Comparison of ENCODE assay signal across 9 cellular contexts in the genomic region with DNA sequence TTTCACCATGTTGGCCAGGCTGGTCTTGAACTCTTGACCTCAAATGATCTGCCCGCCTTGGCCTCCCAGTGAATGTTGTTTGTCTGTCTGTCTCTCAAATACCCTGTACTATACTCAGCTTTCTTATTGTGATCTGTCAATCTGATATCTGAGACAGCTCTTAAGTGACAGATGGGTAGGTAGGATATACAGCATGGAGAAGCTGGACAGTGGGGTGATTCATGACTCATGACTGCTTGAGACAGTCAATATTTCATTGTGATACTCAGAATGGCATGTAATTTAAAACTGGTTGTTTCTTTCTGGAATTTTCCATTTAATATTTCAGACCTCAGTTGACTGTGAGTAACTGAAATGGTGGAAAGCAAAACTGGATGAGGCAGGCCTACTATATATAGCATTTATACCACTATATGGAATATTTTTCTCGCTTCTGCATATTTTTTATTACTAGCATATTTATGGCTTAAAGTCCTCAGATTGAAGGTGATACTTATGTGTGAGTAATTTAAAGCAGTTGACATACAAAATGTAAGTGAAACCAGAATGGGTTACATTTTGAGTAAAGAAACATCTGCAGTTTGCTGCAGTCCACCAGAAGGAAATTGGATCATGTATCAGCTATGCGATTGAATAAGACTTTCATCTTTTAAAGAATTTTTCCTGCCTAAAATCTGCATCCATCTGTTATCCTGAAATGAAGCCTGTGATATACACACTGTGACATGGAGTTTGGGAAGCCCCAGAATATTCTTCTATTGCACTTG. TPM values are rescaled to one million over a fixed set of nuclear protein-coding genes. Genes with fewer than 3 reads are reported as not detected.
A peak's percentile ranks its signal among the peaks of the same experiment; 100 is the strongest.
DNase-seq lines count a peak whose midpoint lies in the region; ATAC-seq and TF ChIP-seq lines count a peak whose summit lies in the region.
"Had no signal": no experiment of that assay in that cellular context is flagged by ENCODE, and none has a peak within 500 bp of the region (broad histone marks: within the 10 kb centered on the region; RNA-seq: fewer than 3 reads in every experiment).

No MANE protein-coding gene starts in this region.

- DNase-seq in AG10803 (ENCODE audit: low read depth) (peak; percentile 30), astrocyte of the spinal cord (ENCODE audit: low read depth, low spot score) (peak; percentile 25), HAP-1 (ENCODE audit: low spot score in 2 of 2) (no peak), NCI-H1694 (lab: John Stamatoyannopoulos, UW) (no peak), cerebellum (ENCODE audit: low spot score) (no peak)
- DNase-seq: effector memory CD4-positive, alpha-beta T cell had no signal

- no peaks in the 10 kb centered on the region for H3K36me3 ChIP-seq in HAP-1 (replicated peaks)

- in situ Hi-C loops in astrocyte of the spinal cord (cut with HindIII; ENCODE audit: low sequenced_read_pairs) (no loop called here), HAP-1 (cut with MboI; ENCODE audit: low sequenced_read_pairs) (no loop called here)

- H3K4me3 ChIP-seq in AG10803 (ENCODE audit: low read length) (no peak overlapping the region), astrocyte of the spinal cord (ENCODE audit: low read depth, low read length) (no peak overlapping the region), HAP-1 (no peak overlapping the region)

- no peaks in the 10 kb centered on the region for H3K9me3 ChIP-seq in HAP-1

- H3K27me3 ChIP-seq in HAP-1 (ENCODE audit: low read depth): no peaks in the 10 kb centered on the region

- peak; percentile 62 for ATAC-seq in GM19438 (IDR thresholded peaks at IDR 0.05; ENCODE audit: low read depth, unreplicated experiment)
- ATAC-seq in HG03060 (IDR thresholded peaks at IDR 0.05; ENCODE audit: low read depth, unreplicated experiment): peak; percentile 34
- no peak for ATAC-seq in HG03025 (IDR thresholded peaks at IDR 0.05; ENCODE audit: low FRiP score, unreplicated experiment)

- TF ChIP-seq CTCF in AG10803 (conservative IDR thresholded peaks at IDR 0.05; ENCODE audit: low read length) (no peak), astrocyte of the spinal cord (IDR thresholded peaks at IDR 0.05; ENCODE audit: low read depth, low read length) (no peak)

- no peaks in the 10 kb centered on the region for H3K4me1 ChIP-seq in HAP-1

RNA-seq across cellular contexts. Expression of gene ARHGAP42, which starts 22.3 kb away (rescaled TPM):
- 21.4 TPM for total RNA-seq in cerebellum

Comparison
In these comparisons a context has a peak if more than half of its experiments do, and no peak if none do; other contexts are left out.
1. DNase-seq: peak in AG10803 (single experiment) and astrocyte of the spinal cord (single experiment); none in HAP-1 (0 of 2), NCI-H1694 (single experiment) and cerebellum (single experiment).